Comparison of ENCODE assay signal across 8 cellular contexts in genomic region chr20:62025832-62026563, GRCh38. TPM values are rescaled to one million over a fixed set of nuclear protein-coding genes. Genes with fewer than 3 reads are reported as not detected.
DNase-seq lines count a peak whose midpoint lies in the region; ATAC-seq and TF ChIP-seq lines count a peak whose summit lies in the region.

No MANE protein-coding gene starts in this region.

- ATAC-seq in HG03045 (IDR thresholded peaks at IDR 0.05; ENCODE audit: unreplicated experiment) (no peak), GM18505 (IDR thresholded peaks at IDR 0.05; ENCODE audit: unreplicated experiment) (no peak)

- intact Hi-C loops in activated CD4-positive, alpha-beta T cell treated with anti-CD3 and anti-CD28 coated beads, Interleukin-2, amount 10 ng/mL, durations not matched to agents 24 days and 14 days (cut with micrococcal nuclease) = no loop called here

- no peak overlapping the region for H3K4me3 ChIP-seq in GM12875 (ENCODE audit: low read depth, low read length)
- no peak overlapping the region for H3K4me3 ChIP-seq in cardiac muscle cell
- no peak overlapping the region for H3K4me3 ChIP-seq in skeletal muscle cell (ENCODE audit: low read depth, low read length)

- H3K27ac ChIP-seq in cardiac muscle cell = peak overlapping the region; percentile 31

- no peaks in the 10 kb centered on the region for H3K9me3 ChIP-seq in cardiac muscle cell (ENCODE audit: low read depth)

- H3K9me3 Mint-ChIP-seq in activated CD4-positive, alpha-beta T cell treated with anti-CD3 and anti-CD28 coated beads, Interleukin-2, amount 10 ng/mL, durations not matched to agents 24 days and 14 days = no peaks in the 10 kb centered on the region

- peak; percentile 64 for DNase-seq in activated CD4-positive, alpha-beta T cell treated with anti-CD3 and anti-CD28 coated beads, Interleukin-2, amount 10 ng/mL, durations not matched to agents 24 days and 14 days
- peak; percentile 49 to 85 for DNase-seq in cardiac muscle cell (ENCODE audit: low read depth in 1 of 2, low spot score in 1 of 2)
- DNase-seq in skeletal muscle cell (ENCODE audit: low read depth) = peak; percentile 47
- DNase-seq in NCI-H1048 (lab: John Stamatoyannopoulos, UW) = no peak
- no peak for DNase-seq in HuH-7 (ENCODE audit: low spot score)

- peaks cover 24% of the 10 kb centered on the region for H3K4me1 ChIP-seq in cardiac muscle cell (ENCODE audit: low read depth)

- H3K4me1 Mint-ChIP-seq in activated CD4-positive, alpha-beta T cell treated with anti-CD3 and anti-CD28 coated beads, Interleukin-2, amount 10 ng/mL, durations not matched to agents 24 days and 14 days = peaks cover 20% of the 10 kb centered on the region

- no peak for TF ChIP-seq POLR2A in GM18505 (IDR thresholded peaks at IDR 0.05; ENCODE audit: borderline replicate concordance, extremely low read depth, insufficient read depth, insufficient read length)

- no peaks in the 10 kb centered on the region for H3K27me3 ChIP-seq in cardiac muscle cell

- H3K36me3 Mint-ChIP-seq in activated CD4-positive, alpha-beta T cell treated with anti-CD3 and anti-CD28 coated beads, Interleukin-2, amount 10 ng/mL, durations not matched to agents 24 days and 14 days (ENCODE audit: low read depth) = peaks cover 2% of the 10 kb centered on the region

- no peak overlapping the region for H3K4me3 Mint-ChIP-seq in activated CD4-positive, alpha-beta T cell treated with anti-CD3 and anti-CD28 coated beads, Interleukin-2, amount 10 ng/mL, durations not matched to agents 24 days and 14 days

- H3K36me3 ChIP-seq in cardiac muscle cell = no peaks in the 10 kb centered on the region

- TF ChIP-seq CTCF in GM12875 (IDR thresholded peaks at IDR 0.05; ENCODE audit: borderline replicate concordance, insufficient read depth, low read depth, low read length) (peak; percentile 17; the same call in 1 of the 2 replicates), cardiac muscle cell (IDR thresholded peaks at IDR 0.05; ENCODE audit: low read depth, low read length) (peak; percentile 88)

- H3K27ac Mint-ChIP-seq in activated CD4-positive, alpha-beta T cell treated with anti-CD3 and anti-CD28 coated beads, Interleukin-2, amount 10 ng/mL, durations not matched to agents 24 days and 14 days = no peak overlapping the region

- H3K27me3 Mint-ChIP-seq in activated CD4-positive, alpha-beta T cell treated with anti-CD3 and anti-CD28 coated beads, Interleukin-2, amount 10 ng/mL, durations not matched to agents 24 days and 14 days = no peaks in the 10 kb centered on the region

RNA-seq across cellular contexts. Expression of gene TAF4, which starts 39.7 kb away (rescaled TPM):
- total RNA-seq in activated CD4-positive, alpha-beta T cell treated with anti-CD3 and anti-CD28 coated beads, Interleukin-2, amount 10 ng/mL, durations not matched to agents 24 days and 14 days = 25.6 and 26.6 TPM in 2 replicates
- total RNA-seq in cardiac muscle cell = 8.8 and 21.1 TPM in 2 replicates
- 1.5 and 3.7 TPM in 2 replicates for polyA plus RNA-seq in cardiac muscle cell

Comparison
In these comparisons a context has a peak if more than half of its experiments do, and no peak if none do; other contexts are left out.
1. DNase-seq: peak in activated CD4-positive, alpha-beta T cell treated with anti-CD3 and anti-CD28 coated beads, Interleukin-2, amount 10 ng/mL, durations not matched to agents 24 days and 14 days (single experiment), cardiac muscle cell (2 of 2) and skeletal muscle cell (single experiment); none in NCI-H1048 (single experiment) and HuH-7 (single experiment).